Comparison of ENCODE assay signal across 17 cellular contexts in genomic region chr5:131156385-131156784, GRCh38.
"Had no signal": no experiment of that assay in that cellular context is flagged by ENCODE, and none has a peak within 500 bp of the region (broad histone marks: within the 10 kb centered on the region; RNA-seq: fewer than 3 reads in every experiment).

No MANE protein-coding gene starts in this region.

- H3K4me1 ChIP-seq: lower lobe of right lung, thyroid gland had no signal

- H3K27ac Mint-ChIP-seq: activated naive CD4-positive, alpha-beta T cell treated with anti-CD3 and anti-CD28 coated beads, Interleukin-2, amount 50 U/mL, for 72 hours; dendritic cell treated with granulocyte-macrophage colony-stimulating factor and Interleukin-4, amounts not matched to agents 40 ng/mL and 50 ng/mL, for 4 days; endodermal cell; progenitor cell of endocrine pancreas; T-helper 1 cell treated with Interleukin-12 subunit alpha and Interleukin-12 subunit beta and Interleukin-4 antibody, amounts not matched to agents 30 μg/mL and 1 μg/mL, for 36 hours had no signal

- H3K27ac ChIP-seq: lower lobe of right lung, thyroid gland had no signal

- H3K4me1 Mint-ChIP-seq: endodermal cell had no signal

- H3K36me3 Mint-ChIP-seq: natural killer cell had no signal

- H3K27me3 Mint-ChIP-seq: dendritic cell treated with granulocyte-macrophage colony-stimulating factor and Interleukin-4, amounts not matched to agents 40 ng/mL and 50 ng/mL, for 4 days; progenitor cell of endocrine pancreas had no signal

- H3K27me3 ChIP-seq: thyroid gland had no signal

- H3K9me3 Mint-ChIP-seq: dendritic cell treated with granulocyte-macrophage colony-stimulating factor and Interleukin-4, amounts not matched to agents 40 ng/mL and 50 ng/mL, for 4 days; endodermal cell; immature natural killer cell; natural killer cell; T-helper 1 cell treated with Interleukin-12 subunit alpha and Interleukin-12 subunit beta and Interleukin-4 antibody, amounts not matched to agents 30 μg/mL and 1 μg/mL, for 36 hours had no signal

- H3K9me3 ChIP-seq: lower lobe of right lung, thyroid gland had no signal

- H3K4me3 Mint-ChIP-seq: dendritic cell treated with granulocyte-macrophage colony-stimulating factor and Interleukin-4, amounts not matched to agents 40 ng/mL and 50 ng/mL, for 4 days; endodermal cell; immature natural killer cell; natural killer cell; T-helper 1 cell treated with Interleukin-12 subunit alpha and Interleukin-12 subunit beta and Interleukin-4 antibody, amounts not matched to agents 30 μg/mL and 1 μg/mL, for 36 hours had no signal

- H3K4me3 ChIP-seq: lower lobe of right lung, smooth muscle cell, thyroid gland had no signal

- ATAC-seq: lower lobe of right lung, natural killer cell, right cardiac atrium had no signal

- DNase-seq: activated CD4-positive, alpha-beta T cell treated with anti-CD3 and anti-CD28 coated beads, Interleukin-2, amount 50 U/mL, for 48 hours; activated CD4-positive, CD25-positive, alpha-beta regulatory T cell; anterior cingulate cortex; cerebellar nuclear complex; endodermal cell; erythroblast; immature natural killer cell; lower lobe of right lung; natural killer cell; nucleus accumbens; right cardiac atrium; thyroid gland had no signal
